Comparison of ENCODE assay signal across 24 cellular contexts in genomic region chr4:118711047-118711446, GRCh38.
"Had no signal": no experiment of that assay in that cellular context is flagged by ENCODE, and none has a peak within 500 bp of the region (broad histone marks: within the 10 kb centered on the region; RNA-seq: fewer than 3 reads in every experiment).

No MANE protein-coding gene starts in this region.

- H3K27me3 Mint-ChIP-seq: activated naive CD8-positive, alpha-beta T cell; activated T-cell treated with anti-CD3 and anti-CD28 coated beads, Interleukin-2, amount 50 U/mL, for 24 hours; memory B cell; stimulated activated naive B cell treated with anti-CD40 and anti-IgM and Interleukin-4, amounts not matched to agents 10 μg/mL and 1 μg/mL and 100 μg/mL, for 72 hours had no signal

- H3K4me3 Mint-ChIP-seq: activated naive CD8-positive, alpha-beta T cell; activated T-cell treated with anti-CD3 and anti-CD28 coated beads, Interleukin-2, amount 50 U/mL, for 24 hours; endodermal cell; memory B cell; stimulated activated naive B cell treated with anti-CD40 and anti-IgM and Interleukin-4, amounts not matched to agents 10 μg/mL and 1 μg/mL and 100 μg/mL, for 72 hours had no signal

- ATAC-seq: heart left ventricle; left cardiac atrium; mucosa of descending colon; sciatic nerve; stimulated activated naive B cell treated with anti-CD40 and anti-IgM and Interleukin-4, amounts not matched to agents 10 μg/mL and 1 μg/mL and 100 μg/mL, for 72 hours had no signal

- H3K9me3 Mint-ChIP-seq: activated T-cell treated with anti-CD3 and anti-CD28 coated beads, Interleukin-2, amount 50 U/mL, for 24 hours; activated T-helper 2 cell treated with anti-CD3 and anti-CD28 coated beads, Interferon-gamma antibody, Interleukin-2, Interleukin-4, amounts not matched to agents 10 μg/mL and 5 μg/mL and 100 μg/mL, durations not matched to agents 14 hours and 24 hours and 36 hours; endodermal cell; memory B cell; stimulated activated naive B cell treated with anti-CD40 and anti-IgM and Interleukin-4, amounts not matched to agents 10 μg/mL and 1 μg/mL and 100 μg/mL, for 72 hours had no signal

- DNase-seq: activated CD4-positive, alpha-beta T cell treated with anti-CD3 and anti-CD28 coated beads for 1 hour; activated CD4-positive, alpha-beta T cell treated with anti-CD3 and anti-CD28 coated beads, Interleukin-2, amount 50 U/mL, for 4 hours; activated CD8-positive, alpha-beta memory T cell treated with anti-CD3 and anti-CD28 coated beads for 24 hours; activated CD8-positive, alpha-beta memory T cell treated with anti-CD3 and anti-CD28 coated beads, Interleukin-2, amount 50 U/mL, for 4 hours; activated naive CD4-positive, alpha-beta T cell; activated T-cell treated with anti-CD3 and anti-CD28 coated beads, Interleukin-2, amount 50 U/mL, for 24 hours; colonic mucosa; endodermal cell; heart left ventricle; islet precursor cell; left cardiac atrium; mucosa of descending colon; nucleus accumbens; small intestine; stimulated activated CD4-positive, alpha-beta T cell treated with anti-CD3 and anti-CD28 coated beads, Interleukin-15, amount 100 ng/mL, for 24 hours; stimulated activated naive B cell treated with anti-CD40 and anti-IgM and Interleukin-4, amounts not matched to agents 10 μg/mL and 1 μg/mL and 100 μg/mL, for 72 hours; T-helper 1 cell; testis; trophoblast cell had no signal

- H3K4me1 Mint-ChIP-seq: endodermal cell, memory B cell had no signal

- FAIRE-seq: astrocyte, small intestine had no signal
